Comparison of ENCODE assay signal across 8 cellular contexts in genomic region chr15:62391565-62392262, GRCh38. TPM values are rescaled to one million over a fixed set of nuclear protein-coding genes. Genes with fewer than 3 reads are reported as not detected.
DNase-seq lines count a peak whose midpoint lies in the region; ATAC-seq and TF ChIP-seq lines count a peak whose summit lies in the region.

No MANE protein-coding gene starts in this region.

- no peak for TF ChIP-seq EP300 in esophagus muscularis mucosa (IDR thresholded peaks at IDR 0.05)

- no peaks in the 10 kb centered on the region for H4K20me1 ChIP-seq in MM.1S (ENCODE audit: insufficient read depth, low read length)

- no peak for TF ChIP-seq POLR2A in esophagus muscularis mucosa (IDR thresholded peaks at IDR 0.05; ENCODE audit: low read depth)

- H3K27me3 ChIP-seq in MM.1S (replicated peaks; ENCODE audit: insufficient read depth, low read length) (peaks cover 6% of the 10 kb centered on the region), esophagus muscularis mucosa (no peaks in the 10 kb centered on the region), mononuclear cell (ENCODE audit: insufficient read depth, low read length) (peaks cover 22% of the 10 kb centered on the region)

- no peaks in the 10 kb centered on the region for H3K9me2 ChIP-seq in MM.1S (replicated peaks; ENCODE audit: insufficient read depth, low read length)

- peak overlapping the region; percentile 99 for H3K4me2 ChIP-seq in MM.1S (ENCODE audit: low read depth, low read length)

- H3K4me3 ChIP-seq in MM.1S (ENCODE audit: low read length) (peak overlapping the region; percentile 97), esophagus muscularis mucosa (peak overlapping the region; percentile 85 to 93 (median 92)), mononuclear cell (ENCODE audit: low read length) (peak overlapping the region; percentile 65)

- H3K36me3 ChIP-seq in ES-I3 (ENCODE audit: insufficient read depth, low read length), result no peaks in the 10 kb centered on the region
- no peaks in the 10 kb centered on the region for H3K36me3 ChIP-seq in MM.1S (replicated peaks; ENCODE audit: insufficient read depth, low read length)
- H3K36me3 ChIP-seq in esophagus muscularis mucosa, result no peaks in the 10 kb centered on the region

- no peak for TF ChIP-seq CTCF in MM.1S (IDR thresholded peaks at IDR 0.05; ENCODE audit: low read length)
- TF ChIP-seq CTCF in esophagus muscularis mucosa (IDR thresholded peaks at IDR 0.05), result peak in 2 of 3 experiments; percentile 34 to 47

- H3K9ac ChIP-seq in ES-I3 (ENCODE audit: low read depth, low read length), result peak overlapping the region; percentile 69
- peak overlapping the region; percentile 2; the same call in 1 of the 2 replicates for H3K9ac ChIP-seq in MM.1S (ENCODE audit: low read length)

- H3K27ac ChIP-seq in MM.1S (ENCODE audit: low read length), result no peak overlapping the region
- peak overlapping the region; percentile 84 to 91 (median 88) for H3K27ac ChIP-seq in esophagus muscularis mucosa (replicated peaks in 1 of 4)
- peak overlapping the region; percentile 32 for H3K27ac ChIP-seq in substantia nigra (ENCODE audit: low read depth, low read length, poor library complexity, severe bottlenecking)

- H2AFZ ChIP-seq in MM.1S (ENCODE audit: low read length), result peak overlapping the region; percentile 80

- H3F3A ChIP-seq in MM.1S (ENCODE audit: insufficient read depth, low read length), result no peaks in the 10 kb centered on the region

- ATAC-seq in GM18511 (IDR thresholded peaks at IDR 0.05; ENCODE audit: unreplicated experiment), result no peak

- intact Hi-C loops in esophagus muscularis mucosa (cut with DNase I), result loop anchor here (5.0 kb wide), 1 partner anchor 351 kb away; no protein-coding TSS in a partner anchor

- WGBS in esophagus muscularis mucosa, result 0% methylated on average over 5 of the region's 74 CpGs

- H3K4me1 ChIP-seq in ES-I3 (ENCODE audit: insufficient read depth, low read length), result peaks cover 6% of the 10 kb centered on the region
- peaks cover 9% of the 10 kb centered on the region for H3K4me1 ChIP-seq in MM.1S (ENCODE audit: low read length)
- peaks cover 8 to 23% (median 20%) of the 10 kb centered on the region in 4 donors for H3K4me1 ChIP-seq in esophagus muscularis mucosa
- H3K4me1 ChIP-seq in mononuclear cell (ENCODE audit: insufficient read depth, low read length), result peaks cover 27% of the 10 kb centered on the region

- peak; percentile 14 for DNase-seq in MM.1S
- DNase-seq in activated T-cell treated with anti-CD3 and anti-CD28 coated beads for 48 hours (ENCODE audit: low read depth), result peak; percentile 29
- DNase-seq in esophagus muscularis mucosa (ENCODE audit: extremely low spot score), result no peak
- peak in 38 of 49 donors; percentile 8 to 55 (median 32) for DNase-seq in substantia nigra (lab: John Stamatoyannopoulos, UW)
- DNase-seq in AML-193 (lab: John Stamatoyannopoulos, UW), result no peak

- H3K9me3 ChIP-seq in ES-I3 (ENCODE audit: control insufficient read depth, insufficient read depth, low read length) (no peaks in the 10 kb centered on the region), MM.1S (replicated peaks; ENCODE audit: insufficient read depth, low read length) (no peaks in the 10 kb centered on the region), esophagus muscularis mucosa (no peaks in the 10 kb centered on the region), mononuclear cell (ENCODE audit: low read depth, low read length) (no peaks in the 10 kb centered on the region)

- H3K79me2 ChIP-seq in MM.1S (ENCODE audit: low read length), result no peaks in the 10 kb centered on the region

RNA-seq across cellular contexts. Expression of gene TLN2, which starts 1.4 kb away (rescaled TPM):
- total RNA-seq in esophagus muscularis mucosa (10 to 100 TPM; 11.2 to 20.0 (median 15.1) TPM), mononuclear cell (0.73 TPM)

Comparison
In these comparisons a context has a peak if more than half of its experiments do, and no peak if none do; other contexts are left out.
1. DNase-seq: peak in MM.1S (single experiment), activated T-cell treated with anti-CD3 and anti-CD28 coated beads for 48 hours (single experiment) and substantia nigra (38 of 49); none in esophagus muscularis mucosa (single experiment) and AML-193 (0 of 2).
2. Peak in every context shown above with its lines, with median percentiles within 50 percentile points of each other: H3K4me3 ChIP-seq.